In genomic region chr1:52403566-52404115, GRCh38 we compare ENCODE assay signal across 8 cellular contexts. TPM values are rescaled to one million over a fixed set of nuclear protein-coding genes. Genes with fewer than 3 reads are reported as not detected.
DNase-seq lines count a peak whose midpoint lies in the region; ATAC-seq lines count a peak whose summit lies in the region.

No MANE protein-coding gene starts in this region.

- H3K9me3 Mint-ChIP-seq in dendritic cell treated with granulocyte-macrophage colony-stimulating factor and Interleukin-4, amounts not matched to agents 40 ng/mL and 50 ng/mL, for 4 days: no peaks in the 10 kb centered on the region

- peak; percentile 22 for ATAC-seq in HG02678 (IDR thresholded peaks at IDR 0.05; ENCODE audit: unreplicated experiment)

- H3K36me3 Mint-ChIP-seq in dendritic cell treated with granulocyte-macrophage colony-stimulating factor and Interleukin-4, amounts not matched to agents 40 ng/mL and 50 ng/mL, for 4 days (ENCODE audit: low read depth): peaks cover 49% of the 10 kb centered on the region

- no peaks in the 10 kb centered on the region for H3K27me3 Mint-ChIP-seq in dendritic cell treated with granulocyte-macrophage colony-stimulating factor and Interleukin-4, amounts not matched to agents 40 ng/mL and 50 ng/mL, for 4 days

- H3K4me1 Mint-ChIP-seq in dendritic cell treated with granulocyte-macrophage colony-stimulating factor and Interleukin-4, amounts not matched to agents 40 ng/mL and 50 ng/mL, for 4 days (ENCODE audit: low read depth): peaks cover 33% of the 10 kb centered on the region

- intact Hi-C loops in dendritic cell treated with granulocyte-macrophage colony-stimulating factor and Interleukin-4, amounts not matched to agents 40 ng/mL and 50 ng/mL, for 4 days (cut with micrococcal nuclease): loop anchor here (1.0 to 5.0 kb wide), 2 partner anchors 38 to 346 kb away; partner anchors contain the start of genes BTF3L4 and TXNDC12

- peak overlapping the region; percentile 83 for H3K4me3 ChIP-seq in mononuclear cell (ENCODE audit: low read length)

- H3K27me3 ChIP-seq in mononuclear cell (ENCODE audit: insufficient read depth, low read length): no peaks in the 10 kb centered on the region

- H3K9me3 ChIP-seq in mononuclear cell (ENCODE audit: low read depth, low read length): no peaks in the 10 kb centered on the region

- peak overlapping the region; percentile 88 for H3K27ac Mint-ChIP-seq in dendritic cell treated with granulocyte-macrophage colony-stimulating factor and Interleukin-4, amounts not matched to agents 40 ng/mL and 50 ng/mL, for 4 days

- DNase-seq in activated CD8-positive, alpha-beta memory T cell treated with anti-CD3 and anti-CD28 coated beads for 48 hours (ENCODE audit: low read depth in 2 of 3, low spot score in 2 of 3): peak in 2 of 3 experiments; percentile 5 to 23
- no peak for DNase-seq in activated CD8-positive, alpha-beta memory T cell treated with anti-CD3 and anti-CD28 coated beads, Interleukin-2, amount 50 U/mL, for 48 hours
- DNase-seq in NCI-H146 (lab: John Stamatoyannopoulos, UW) (peak; percentile 63), UCSD-AML1 (lab: John Stamatoyannopoulos, UW; ENCODE audit: unreplicated experiment) (peak; percentile 68)
- peak; percentile 36 for DNase-seq in stimulated activated naive CD4-positive, alpha-beta T cell treated with Interleukin-2 at 50 U/mL for 16 hours (lab: John Stamatoyannopoulos, UW)

- peak overlapping the region; percentile 99 for H3K4me3 Mint-ChIP-seq in dendritic cell treated with granulocyte-macrophage colony-stimulating factor and Interleukin-4, amounts not matched to agents 40 ng/mL and 50 ng/mL, for 4 days

- H3K4me1 ChIP-seq in mononuclear cell (ENCODE audit: insufficient read depth, low read length): peaks cover 29% of the 10 kb centered on the region

RNA-seq across cellular contexts. Expression of gene ORC1, which starts 0.6 kb away (rescaled TPM):
- 2.4 TPM for total RNA-seq in mononuclear cell

RNA-seq across cellular contexts. Expression of gene PRPF38A, which starts 0.8 kb away (rescaled TPM):
- total RNA-seq in mononuclear cell: 26.6 TPM

RNA-seq across cellular contexts. Expression of gene CC2D1B, which starts 37.6 kb away (rescaled TPM):
- total RNA-seq in mononuclear cell: 20.9 TPM
